Comparison of ENCODE assay signal across 1 cellular context in the genomic region with DNA sequence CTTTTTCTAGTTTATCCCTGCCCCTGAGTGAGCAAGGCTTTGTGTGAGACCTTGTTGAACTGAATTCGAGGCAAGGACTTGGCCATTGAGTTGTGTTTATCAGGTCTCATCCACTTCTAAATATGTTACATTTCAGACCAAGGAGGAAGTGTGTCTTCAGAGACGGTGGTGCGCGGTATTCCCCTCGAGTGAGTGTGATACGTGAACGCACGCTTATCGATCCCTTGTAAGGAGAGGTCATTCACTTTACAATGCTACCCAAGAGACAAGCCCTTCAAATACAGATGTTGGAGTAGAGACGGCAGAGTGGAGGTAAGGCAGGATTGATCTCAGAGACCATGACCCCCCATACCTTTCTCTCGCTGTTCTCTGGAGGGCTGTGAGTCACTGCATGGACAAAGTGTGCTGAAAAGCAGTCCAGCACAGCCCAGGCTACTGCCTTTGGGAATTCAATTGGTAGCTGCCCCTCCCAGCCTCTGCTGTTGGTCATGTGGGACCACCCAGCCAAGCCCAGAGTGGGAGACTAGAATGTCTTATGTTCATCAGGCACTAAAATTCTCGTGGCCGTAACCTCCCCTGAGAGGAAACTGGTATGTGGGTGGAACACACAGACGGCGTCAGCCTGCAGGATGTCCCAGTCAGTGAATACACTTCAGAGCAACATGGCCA.
TF ChIP-seq lines count a peak whose summit lies in the region.

No MANE protein-coding gene starts in this region.

TF ChIP-seq in WTC11, 78 proteins besides CTCF, POLR2A, EP300 and RAD21 (continued from another document):
- TF ChIP-seq, protein P1, sequence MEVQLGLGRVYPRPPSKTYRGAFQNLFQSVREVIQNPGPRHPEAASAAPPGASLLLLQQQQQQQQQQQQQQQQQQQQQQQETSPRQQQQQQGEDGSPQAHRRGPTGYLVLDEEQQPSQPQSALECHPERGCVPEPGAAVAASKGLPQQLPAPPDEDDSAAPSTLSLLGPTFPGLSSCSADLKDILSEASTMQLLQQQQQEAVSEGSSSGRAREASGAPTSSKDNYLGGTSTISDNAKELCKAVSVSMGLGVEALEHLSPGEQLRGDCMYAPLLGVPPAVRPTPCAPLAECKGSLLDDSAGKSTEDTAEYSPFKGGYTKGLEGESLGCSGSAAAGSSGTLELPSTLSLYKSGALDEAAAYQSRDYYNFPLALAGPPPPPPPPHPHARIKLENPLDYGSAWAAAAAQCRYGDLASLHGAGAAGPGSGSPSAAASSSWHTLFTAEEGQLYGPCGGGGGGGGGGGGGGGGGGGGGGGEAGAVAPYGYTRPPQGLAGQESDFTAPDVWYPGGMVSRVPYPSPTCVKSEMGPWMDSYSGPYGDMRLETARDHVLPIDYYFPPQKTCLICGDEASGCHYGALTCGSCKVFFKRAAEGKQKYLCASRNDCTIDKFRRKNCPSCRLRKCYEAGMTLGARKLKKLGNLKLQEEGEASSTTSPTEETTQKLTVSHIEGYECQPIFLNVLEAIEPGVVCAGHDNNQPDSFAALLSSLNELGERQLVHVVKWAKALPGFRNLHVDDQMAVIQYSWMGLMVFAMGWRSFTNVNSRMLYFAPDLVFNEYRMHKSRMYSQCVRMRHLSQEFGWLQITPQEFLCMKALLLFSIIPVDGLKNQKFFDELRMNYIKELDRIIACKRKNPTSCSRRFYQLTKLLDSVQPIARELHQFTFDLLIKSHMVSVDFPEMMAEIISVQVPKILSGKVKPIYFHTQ (CRISPR knock-in tag; IDR thresholded peaks at IDR 0.05): no peak
